1 cellular context compared by ENCODE assay signal in the genomic region with DNA sequence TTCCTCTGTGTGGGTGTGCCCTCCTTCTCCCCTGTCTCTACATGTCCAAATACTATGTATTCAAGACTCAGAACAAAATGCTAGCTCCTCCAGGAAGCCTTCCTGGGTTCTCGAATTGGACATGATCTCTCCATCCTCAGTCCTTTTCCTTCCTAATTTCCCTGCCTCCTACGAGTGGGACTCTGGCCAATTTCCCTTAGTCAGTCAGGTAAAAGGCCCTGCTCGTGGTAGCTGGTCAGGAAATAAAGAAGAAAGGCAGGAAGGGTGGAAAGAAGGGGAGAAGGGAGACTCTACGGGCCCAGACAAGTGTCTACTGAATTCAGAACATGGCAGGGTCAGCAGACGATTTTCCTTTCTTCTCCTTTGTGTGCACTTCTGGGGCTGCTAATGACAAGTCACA.
TF ChIP-seq lines count a peak whose summit lies in the region.

No MANE protein-coding gene starts in this region.

TF ChIP-seq in A549, 52 proteins besides CTCF, POLR2A, EP300 and RAD21 (continued from another document):
- TF ChIP-seq JUN (IDR thresholded peaks at IDR 0.05) (no peak), MAFK (IDR thresholded peaks at IDR 0.05; ENCODE audit: partially characterized antibody) (no peak), ZFP36 (IDR thresholded peaks at IDR 0.05; ENCODE audit: borderline replicate concordance, partially characterized antibody) (peak; percentile 17), BHLHE40 (IDR thresholded peaks at IDR 0.05; ENCODE audit: low read depth, low read length) (no peak), ZNF302 (CRISPR knock-in tag; IDR thresholded peaks at IDR 0.05) (no peak), CBX2 (IDR thresholded peaks at IDR 0.05; ENCODE audit: borderline replicate concordance, low read depth) (no peak)
